In genomic region chr6:33105916-33106871, GRCh38 we compare ENCODE assay signal across 19 cellular contexts. TPM values are rescaled to one million over a fixed set of nuclear protein-coding genes. Genes with fewer than 3 reads are reported as not detected.
DNase-seq lines count a peak whose midpoint lies in the region; ATAC-seq, FAIRE-seq and TF ChIP-seq lines count a peak whose summit lies in the region.
"Had no signal": no experiment of that assay in that cellular context is flagged by ENCODE, and none has a peak within 500 bp of the region (broad histone marks: within the 10 kb centered on the region; RNA-seq: fewer than 3 reads in every experiment).

No MANE protein-coding gene starts in this region.

- peak; percentile 59 for ATAC-seq in GM12878
- no peak for ATAC-seq in GM18909 (IDR thresholded peaks at IDR 0.05; ENCODE audit: poor library complexity, unreplicated experiment)
- ATAC-seq: A549, SK-N-SH treated with all-trans-retinoic acid at 6 μM for 48 hours had no signal

- H3K4me3 ChIP-seq in breast epithelium = no peak overlapping the region
- H3K4me3 ChIP-seq in GM12878 = no peak overlapping the region
- no peak overlapping the region for H3K4me3 ChIP-seq in esophagus squamous epithelium
- H3K4me3 ChIP-seq: A549 had no signal

- H3K9me3 Mint-ChIP-seq in MCF 10A (ENCODE audit: unreplicated experiment) = peaks cover 10% of the 10 kb centered on the region

- CTCF ChIA-PET in MCF 10A (lab: Yijun Ruan, JAX) = no interaction called here
- CTCF ChIA-PET in GM12878 (lab: Yijun Ruan, JAX) = interaction anchor here (1.3 kb wide), 1 partner anchor 43 kb away, joined by 3 read pairs; no protein-coding TSS in a partner anchor

- no peak for TF ChIP-seq EP300 in GM12878 (IDR thresholded peaks at IDR 0.05; ENCODE audit: borderline replicate concordance in 1 of 2, control insufficient read depth in 1 of 2, low read depth in 2 of 2, low read length in 2 of 2)

- no peak overlapping the region for H3K4me2 ChIP-seq in GM12878 (ENCODE audit: control insufficient read depth, insufficient read depth)
- H3K4me2 ChIP-seq: A549 had no signal

- RAD21 ChIA-PET in GM12878 (lab: Charles Lee; ENCODE audit: unreplicated experiment) = interaction anchor here (1.4 kb wide), 1 partner anchor 44 kb away, joined by 4 read pairs; no protein-coding TSS in a partner anchor

- WGBS in GM12878 (ENCODE audit: insufficient coverage, insufficient replicate concordance, low lambda C conversion rate, missing lambda C conversion rate) = 21% methylated on average over 9 of the region's 9 CpGs
- 68 to 70% methylated on average over 9 of the region's 9 CpGs for WGBS in esophagus squamous epithelium, 2 donors

- no peak overlapping the region for H2AFZ ChIP-seq in GM12878 (ENCODE audit: control insufficient read depth, low read depth, low read length)

- H3K9me3 ChIP-seq in breast epithelium = peaks cover 0 to 3% of the 10 kb centered on the region in 2 donors
- peaks cover 2% of the 10 kb centered on the region; the same call in 2 of the 3 replicates for H3K9me3 ChIP-seq in GM12878 (replicated peaks; ENCODE audit: control insufficient read depth, insufficient read depth, low read length)
- H3K9me3 ChIP-seq in esophagus squamous epithelium = peaks cover 0 to 7% (median 0%) of the 10 kb centered on the region in 3 donors
- H3K9me3 ChIP-seq: A549 had no signal

- H3K79me2 ChIP-seq in GM12878 (ENCODE audit: control insufficient read depth, insufficient read depth, low read length) = no peaks in the 10 kb centered on the region

- H3K27ac ChIP-seq in breast epithelium = peak overlapping the region in 1 of 2 donors; percentile 74
- no peak overlapping the region for H3K27ac ChIP-seq in GM12878 (ENCODE audit: control insufficient read depth, insufficient read depth)
- H3K27ac ChIP-seq in esophagus squamous epithelium = peak overlapping the region in 3 of 4 donors; percentile 42 to 84 (median 52)
- H3K27ac ChIP-seq: A549 had no signal

- intact Hi-C loops in breast epithelium (cut with DNase I; ENCODE audit: low total_unique reads) = no loop called here
- intact Hi-C loops in MCF 10A (cut with micrococcal nuclease) = no loop called here
- intact Hi-C loops in GM12878 (cut with micrococcal nuclease; ENCODE audit: unreplicated experiment) = no loop called here
- intact Hi-C loops in esophagus squamous epithelium (cut with DNase I) = no loop called here

- H3K36me3 ChIP-seq in breast epithelium = no peaks in the 10 kb centered on the region
- no peaks in the 10 kb centered on the region for H3K36me3 ChIP-seq in GM12878 (ENCODE audit: control insufficient read depth in 2 of 2, insufficient read depth in 2 of 2, low read length in 1 of 2)
- no peaks in the 10 kb centered on the region for H3K36me3 ChIP-seq in esophagus squamous epithelium

- H3K9ac ChIP-seq in GM12878 (ENCODE audit: control insufficient read depth, insufficient read depth, low read length) = no peak overlapping the region

- no peak overlapping the region for H3K4me3 Mint-ChIP-seq in MCF 10A (ENCODE audit: unreplicated experiment)
- H3K4me3 Mint-ChIP-seq: CD4-positive, alpha-beta memory T cell had no signal

- TF ChIP-seq POLR2A in breast epithelium (IDR thresholded peaks at IDR 0.05) (no peak), GM12878 (IDR thresholded peaks at IDR 0.05; ENCODE audit: low read depth, low read length) (no peak), esophagus squamous epithelium (IDR thresholded peaks at IDR 0.05) (no peak)

- no peak for TF ChIP-seq CTCF in breast epithelium (IDR thresholded peaks at IDR 0.05)
- no peak for TF ChIP-seq CTCF in MCF 10A (IDR thresholded peaks at IDR 0.05; ENCODE audit: unreplicated experiment)
- no peak for TF ChIP-seq CTCF in GM12878 (IDR thresholded peaks at IDR 0.05 in 2 of 3, conservative IDR thresholded peaks at IDR 0.05 in 1 of 3; ENCODE audit: control insufficient read depth in 2 of 3, extremely low read depth in 1 of 3, insufficient read depth in 1 of 3, low read depth in 3 of 3, low read length in 3 of 3)
- no peak for TF ChIP-seq CTCF in esophagus squamous epithelium (IDR thresholded peaks at IDR 0.05)
- TF ChIP-seq CTCF in GM10266 (IDR thresholded peaks at IDR 0.05; ENCODE audit: control insufficient read depth, insufficient read depth, low read depth, missing control alignments) = no peak

- in situ Hi-C loops in GM12878 (cut with MboI) = no loop called here

- no peaks in the 10 kb centered on the region for H3K36me3 Mint-ChIP-seq in MCF 10A (ENCODE audit: insufficient read depth, unreplicated experiment)
- H3K36me3 Mint-ChIP-seq: CD4-positive, alpha-beta memory T cell had no signal

- H3K27ac Mint-ChIP-seq in MCF 10A (ENCODE audit: low read depth, unreplicated experiment) = no peak overlapping the region

- peaks cover 94% of the 10 kb centered on the region for H3K27me3 Mint-ChIP-seq in MCF 10A (ENCODE audit: insufficient read depth, unreplicated experiment)

- no peaks in the 10 kb centered on the region for H3K4me1 ChIP-seq in breast epithelium
- H3K4me1 ChIP-seq in GM12878 (ENCODE audit: control insufficient read depth, insufficient read depth, low read length) = peaks cover 4% of the 10 kb centered on the region
- H3K4me1 ChIP-seq in esophagus squamous epithelium = no peaks in the 10 kb centered on the region
- H3K4me1 ChIP-seq: A549 had no signal

- no peaks in the 10 kb centered on the region for H4K20me1 ChIP-seq in GM12878 (ENCODE audit: control insufficient read depth, insufficient read depth)

- FAIRE-seq in GM12878 (lab: Jason Lieb, UNC) = no peak
- FAIRE-seq: A549 had no signal

- SMC1A ChIA-PET in GM12878 (lab: Charles Lee; ENCODE audit: uncharacterized antibody, unreplicated experiment) = interaction anchor here (0.7 to 1.1 kb wide), 2 partner anchors 9 to 91 kb away, joined by 3 read pairs; no protein-coding TSS in a partner anchor

- DNase-seq in breast epithelium (ENCODE audit: low spot score in 2 of 2) = peak; percentile 83 to 86
- no peak for DNase-seq in MCF 10A (ENCODE audit: unreplicated experiment)
- DNase-seq in GM12878 (ENCODE audit: low read depth, low spot score) = no peak
- no peak for DNase-seq in esophagus squamous epithelium (lab: John Stamatoyannopoulos, UW)
- no peak for DNase-seq in midbrain (lab: John Stamatoyannopoulos, UW)
- DNase-seq in SIG-M5 (lab: John Stamatoyannopoulos, UW) = no peak
- no peak for DNase-seq in GM10266 (ENCODE audit: extremely low spot score)
- DNase-seq: Calu3; CD4-positive, alpha-beta memory T cell; GOT3; NCI-H1105 treated with DMSO at 0.1 percent for 48 hours; NCI-H1694 treated with DMSO at 0.1 percent for 48 hours; NCI-H2107; NCI-H510A; NCI-H748 treated with DMSO at 0.1 percent for 48 hours; SHP77 had no signal

- H3K27me3 ChIP-seq in breast epithelium (no peaks in the 10 kb centered on the region), GM12878 (replicated peaks in 1 of 2; ENCODE audit: control insufficient read depth in 2 of 2, insufficient read depth in 2 of 2, low read length in 1 of 2) (no peaks in the 10 kb centered on the region; a peak in 1 of 4 replicates), esophagus squamous epithelium (peaks cover 0 to 60% (median 0%) of the 10 kb centered on the region in 4 donors)

- BruUV-seq in MCF 10A (replicated peaks; lab: Mats Ljungman, UMichigan) (no TSS peak), GM12878 (replicated peaks; lab: Mats Ljungman, UMichigan) (no TSS peak)

- POLR2A ChIA-PET in MCF 10A (lab: Yijun Ruan, JAX) (no interaction called here), GM12878 (lab: Charles Lee) (interaction anchor here (1.2 kb wide), 2 partner anchors 30 to 32 kb away, joined by 3 read pairs; partner anchors contain the start of gene HLA-DPA1)

- no peaks in the 10 kb centered on the region for H3K4me1 Mint-ChIP-seq in MCF 10A (ENCODE audit: insufficient read depth, unreplicated experiment)
- H3K4me1 Mint-ChIP-seq: CD4-positive, alpha-beta memory T cell had no signal

- no peak for TF ChIP-seq RAD21 in GM12878 (IDR thresholded peaks at IDR 0.05; ENCODE audit: insufficient read depth, low read depth, low read length)

RNA-seq across cellular contexts. Expression of gene HLA-DPB1, which starts 30.4 kb away (rescaled TPM):
- 10 to 100 TPM; 56.5 to 80.3 (median 58.2) TPM for total RNA-seq in breast epithelium
- not detected in 2 replicates for total RNA-seq in MCF 10A (2022)
- total RNA-seq in GM12878 (2013; cell fraction: nucleolus; rRNA removed) = 134 and 137 TPM in 2 replicates
- 395 and 404 TPM in 2 replicates for total RNA-seq in GM12878 (2014; rRNA removed)
- 285 and 287 TPM in 2 replicates for total RNA-seq in GM12878 (2014; rRNA removed; fragmentation: Illumina TruSeq; extraction: Trizol)
- 481 and 486 TPM in 2 replicates for total RNA-seq in GM12878 (2021)
- 254 TPM for polyA plus RNA-seq in GM12878 (2011; ENCODE audit: low read depth)
- 292 and 430 TPM in 2 replicates for polyA plus RNA-seq in GM12878 (2011; rRNA removed)
- polyA plus RNA-seq in GM12878 (2011; cell fraction: cytosol; rRNA removed) = 502 and 678 TPM in 2 replicates
- polyA plus RNA-seq in GM12878 (2011; cell fraction: nucleus; rRNA removed) = 323 and 407 TPM in 2 replicates
- 456 and 490 TPM in 2 replicates for polyA plus RNA-seq in GM12878 (2012)
- 226 and 305 TPM in 2 replicates for polyA plus RNA-seq in GM12878 (2014; fragmentation: Illumina TruSeq; extraction: Trizol)
- 100 to 1,000 TPM; 101 to 177 TPM for polyA plus RNA-seq in GM12878 (2014; fragmentation: Nextera tagmentation; extraction: Ambion mirVana)
- 675 and 740 TPM in 2 replicates for polyA plus RNA-seq in GM12878 (2014; rRNA removed)
- polyA plus RNA-seq in GM12878 (2016; fragmentation: Nextera tagmentation; extraction: Ambion mirVana) = 100 to 1,000 TPM; 346 to 359 TPM
- polyA minus RNA-seq in GM12878 (2011; rRNA and poly(A)+ RNA removed) = 225 and 371 TPM in 2 replicates
- 92.2 and 105 TPM in 2 replicates for polyA minus RNA-seq in GM12878 (2011; cell fraction: cytosol; rRNA and poly(A)+ RNA removed)
- 45.3 and 62.7 TPM in 2 replicates for polyA minus RNA-seq in GM12878 (2011; cell fraction: nucleus; rRNA and poly(A)+ RNA removed)
- total RNA-seq in esophagus squamous epithelium = 10 to 100 TPM in 2 of 4 donors, 1 to 10 TPM in 2; 3.2 to 96.9 (median 45.3) TPM
- polyA plus RNA-seq: A549 had no signal

RNA-seq across cellular contexts. Expression of gene HLA-DPA1, which starts 32.7 kb away (rescaled TPM):
- 100 to 1,000 TPM in 1 of 3 donors, 10 to 100 TPM in 2; 51.8 to 116 (median 75.4) TPM for total RNA-seq in breast epithelium
- total RNA-seq in MCF 10A (2022) = not detected in 2 replicates
- total RNA-seq in GM12878 (2013; cell fraction: nucleolus; rRNA removed) = 426 and 443 TPM in 2 replicates
- 1,084 and 1,097 TPM in 2 replicates for total RNA-seq in GM12878 (2014; rRNA removed)
- 990 and 1,018 TPM in 2 replicates for total RNA-seq in GM12878 (2014; rRNA removed; fragmentation: Illumina TruSeq; extraction: Trizol)
- 707 and 749 TPM in 2 replicates for total RNA-seq in GM12878 (2021)
- polyA plus RNA-seq in GM12878 (2011; ENCODE audit: low read depth) = 802 TPM
- 1,074 and 1,640 TPM in 2 replicates for polyA plus RNA-seq in GM12878 (2011; rRNA removed)
- 1,290 and 1,476 TPM in 2 replicates for polyA plus RNA-seq in GM12878 (2011; cell fraction: cytosol; rRNA removed)
- polyA plus RNA-seq in GM12878 (2011; cell fraction: nucleus; rRNA removed) = 450 and 715 TPM in 2 replicates
- polyA plus RNA-seq in GM12878 (2012) = 953 and 1,333 TPM in 2 replicates
- polyA plus RNA-seq in GM12878 (2014; fragmentation: Illumina TruSeq; extraction: Trizol) = 1,388 and 1,535 TPM in 2 replicates
- polyA plus RNA-seq in GM12878 (2014; fragmentation: Nextera tagmentation; extraction: Ambion mirVana) = 100 to 1,000 TPM; 508 to 665 TPM
- polyA plus RNA-seq in GM12878 (2014; rRNA removed) = 952 and 1,003 TPM in 2 replicates
- polyA plus RNA-seq in GM12878 (2016; fragmentation: Nextera tagmentation; extraction: Ambion mirVana) = 100 to 1,000 TPM; 640 to 684 TPM
- polyA minus RNA-seq in GM12878 (2011; rRNA and poly(A)+ RNA removed) = 630 and 837 TPM in 2 replicates
- polyA minus RNA-seq in GM12878 (2011; cell fraction: cytosol; rRNA and poly(A)+ RNA removed) = 250 and 316 TPM in 2 replicates
- 116 and 131 TPM in 2 replicates for polyA minus RNA-seq in GM12878 (2011; cell fraction: nucleus; rRNA and poly(A)+ RNA removed)
- total RNA-seq in esophagus squamous epithelium = 100 to 1,000 TPM in 1 of 4 donors, 10 to 100 TPM in 1, 1 to 10 TPM in 2; 6.2 to 114 (median 48.2) TPM

Comparison
In these comparisons a context has a peak if more than half of its experiments do, and no peak if none do; other contexts are left out.
1. DNase-seq: peak in breast epithelium (2 of 2); none in MCF 10A (single experiment), GM12878 (single experiment), esophagus squamous epithelium (single experiment), midbrain (single experiment), SIG-M5 (single experiment) and GM10266 (single experiment).